7 cellular contexts compared by ENCODE assay signal in the genomic region with DNA sequence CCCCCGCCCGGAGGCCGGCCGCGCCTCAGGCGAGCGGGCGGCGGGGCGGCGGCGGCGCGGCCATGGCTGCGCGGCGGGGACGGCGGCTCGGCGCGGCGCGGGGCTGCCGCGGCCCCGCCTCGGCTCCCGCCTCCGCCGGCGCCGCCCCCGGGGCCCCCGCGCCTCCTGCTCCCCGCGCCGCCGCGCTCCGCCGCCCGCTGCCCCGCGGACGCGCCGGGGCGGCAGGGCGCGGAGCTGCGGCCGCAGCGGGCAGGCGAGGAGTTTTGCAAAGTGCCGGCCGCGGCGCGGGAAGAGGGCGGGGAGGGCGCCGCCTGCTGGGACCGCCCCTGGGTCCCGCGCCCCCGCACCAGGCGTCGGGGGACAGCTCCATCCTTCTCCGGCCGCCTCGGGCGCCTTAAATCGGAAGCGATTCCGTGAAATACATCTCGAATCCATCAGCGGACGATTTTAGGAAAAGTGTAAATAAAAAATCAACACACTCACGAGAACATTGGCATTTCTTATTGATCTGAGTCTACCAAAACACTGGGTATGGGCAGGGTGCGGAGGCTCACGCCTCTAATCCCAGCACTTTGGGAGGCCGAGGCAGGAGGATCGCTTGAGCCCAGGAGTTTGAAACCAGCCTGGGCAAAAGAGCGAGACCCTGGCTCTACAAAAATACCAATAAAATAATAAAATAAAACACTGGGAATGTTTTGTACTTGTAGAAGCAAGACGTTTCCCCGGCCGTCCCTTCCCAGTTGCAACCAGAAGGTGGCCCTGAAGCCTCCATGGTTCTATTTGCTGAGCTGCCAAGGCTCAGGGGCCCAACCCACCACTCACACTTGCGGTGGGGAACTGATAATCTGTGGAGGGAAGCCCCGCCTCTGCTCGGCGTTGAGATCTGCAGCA.
DNase-seq lines count a peak whose midpoint lies in the region; ATAC-seq and TF ChIP-seq lines count a peak whose summit lies in the region.

No MANE protein-coding gene starts in this region.

- H3K9me3 Mint-ChIP-seq in mesothelial cell of epicardium: peaks cover 26% of the 10 kb centered on the region

- H3K4me3 Mint-ChIP-seq in mesothelial cell of epicardium: peak overlapping the region; percentile 64

- no peak overlapping the region for H3K27ac Mint-ChIP-seq in mesothelial cell of epicardium

- peak; percentile 69 for DNase-seq in GM13977 (ENCODE audit: low spot score)
- DNase-seq in NCI-H2227 treated with DMSO at 0.1 percent for 48 hours (lab: John Stamatoyannopoulos, UW): peak; percentile 7
- DNase-seq in cerebellum (ENCODE audit: low spot score): peak; percentile 55
- no peak for DNase-seq in mesothelial cell of epicardium (ENCODE audit: low spot score in 2 of 2, unreplicated experiment in 2 of 2)
- no peak for DNase-seq in SIG-M5 treated with dmso at 0.1 percent for 504 hours (lab: John Stamatoyannopoulos, UW; ENCODE audit: unreplicated experiment)

- TF ChIP-seq CTCF in GM13977 (IDR thresholded peaks at IDR 0.05; ENCODE audit: extremely low read depth, insufficient read depth, missing control alignments): peak; percentile 34
- no peak for TF ChIP-seq CTCF in mesothelial cell of epicardium (IDR thresholded peaks at IDR 0.05; ENCODE audit: unreplicated experiment)

- no peak for ATAC-seq in GM19324 (IDR thresholded peaks at IDR 0.05; ENCODE audit: low FRiP score, unreplicated experiment)
- ATAC-seq in HG02852 (IDR thresholded peaks at IDR 0.05; ENCODE audit: unreplicated experiment): no peak

- H3K27me3 Mint-ChIP-seq in mesothelial cell of epicardium (ENCODE audit: low read depth): peaks cover 86% of the 10 kb centered on the region

- in situ Hi-C loops in GM13977 (cut with MboI; ENCODE audit: low pct_unique_long_range_greater_than_20kb, low sequenced_read_pairs, unreplicated experiment): no loop called here

- H3K36me3 Mint-ChIP-seq in mesothelial cell of epicardium: peaks cover 9% of the 10 kb centered on the region

- peaks cover 7% of the 10 kb centered on the region for H3K4me1 Mint-ChIP-seq in mesothelial cell of epicardium

Comparison
In these comparisons a context has a peak if more than half of its experiments do, and no peak if none do; other contexts are left out.
1. DNase-seq: peak in GM13977 (single experiment), NCI-H2227 treated with DMSO at 0.1 percent for 48 hours (single experiment) and cerebellum (single experiment); none in mesothelial cell of epicardium (0 of 2) and SIG-M5 treated with dmso at 0.1 percent for 504 hours (single experiment).